24 cellular contexts compared by ENCODE assay signal in the genomic region with DNA sequence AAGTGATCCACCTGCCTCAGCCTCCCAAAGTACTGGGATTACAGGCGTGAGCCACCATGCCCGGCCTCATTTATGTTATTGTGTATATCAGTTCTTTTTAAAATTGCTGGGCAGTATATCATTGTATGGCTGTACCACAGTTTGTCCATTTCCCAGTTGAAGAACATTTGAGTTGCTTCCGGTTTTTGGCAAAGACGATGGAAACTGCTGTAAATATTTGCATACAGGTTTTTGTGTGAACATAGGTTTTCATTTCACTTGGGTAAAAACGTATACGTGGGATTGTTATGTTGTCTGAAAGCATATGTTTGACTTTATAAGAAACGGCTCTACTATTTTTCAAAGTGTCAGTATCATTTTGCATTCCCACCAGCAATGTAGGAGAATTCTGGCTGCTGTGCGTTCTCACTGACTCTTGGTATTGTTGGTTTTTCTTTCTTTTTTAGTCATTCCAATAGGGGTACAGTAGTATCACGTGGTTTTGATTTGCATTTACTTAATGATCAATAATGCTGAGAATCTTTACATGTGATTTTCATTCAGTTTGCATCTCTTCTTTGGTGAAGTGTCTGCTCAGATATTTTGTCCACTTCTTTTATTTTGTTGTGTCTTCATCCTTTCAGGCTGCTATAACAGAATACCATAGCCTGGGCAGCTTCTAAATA.
A peak's percentile ranks its signal among the peaks of the same experiment; 100 is the strongest.
DNase-seq lines count a peak whose midpoint lies in the region; ATAC-seq, FAIRE-seq and TF ChIP-seq lines count a peak whose summit lies in the region.
"Had no signal": no experiment of that assay in that cellular context is flagged by ENCODE, and none has a peak within 500 bp of the region (broad histone marks: within the 10 kb centered on the region; RNA-seq: fewer than 3 reads in every experiment).

No MANE protein-coding gene starts in this region.

- H3K79me2 ChIP-seq in HepG2 (ENCODE audit: insufficient read depth, low read length): no peaks in the 10 kb centered on the region
- H3K79me2 ChIP-seq in Karpas-422 (ENCODE audit: low read length): peaks cover 12% of the 10 kb centered on the region; the same call in 1 of the 2 replicates
- no peaks in the 10 kb centered on the region for H3K79me2 ChIP-seq in GM12878 (ENCODE audit: control insufficient read depth, insufficient read depth, low read length)

- SMC1A ChIA-PET in GM12878 (lab: Charles Lee; ENCODE audit: uncharacterized antibody, unreplicated experiment): no interaction called here

- H3K4me3 ChIP-seq in HepG2 (replicated peaks in 1 of 3; ENCODE audit: insufficient read depth in 1 of 3, low read depth in 2 of 3, low read length in 3 of 3) (no peak overlapping the region), right lobe of liver (no peak overlapping the region), Karpas-422 (ENCODE audit: low read length) (no peak overlapping the region), GM12878 (no peak overlapping the region)
- H3K4me3 ChIP-seq: BLaER1 had no signal

- H3K27ac ChIP-seq in HepG2 (ENCODE audit: extremely low read length, insufficient read depth, low read length): no peak overlapping the region
- H3K27ac ChIP-seq in right lobe of liver: no peak overlapping the region
- no peak overlapping the region for H3K27ac ChIP-seq in Karpas-422 (ENCODE audit: low read length)
- H3K27ac ChIP-seq in GM12878 (ENCODE audit: control insufficient read depth, insufficient read depth): no peak overlapping the region
- no peak overlapping the region for H3K27ac ChIP-seq in substantia nigra (ENCODE audit: low read depth, low read length, poor library complexity, severe bottlenecking)
- H3K27ac ChIP-seq: 22Rv1, BLaER1 had no signal

- BruUV-seq in HepG2 (replicated peaks; lab: Mats Ljungman, UMichigan): no TSS peak
- no TSS peak for BruUV-seq in GM12878 (replicated peaks; lab: Mats Ljungman, UMichigan)

- H3K27me3 ChIP-seq in HepG2 (ENCODE audit: control insufficient read depth in 1 of 2, insufficient read depth in 2 of 2, low read length in 2 of 2) (peaks cover 0 to 3% of the 10 kb centered on the region in 2 experiments; a peak in 1 of 5 replicates), right lobe of liver (no peaks in the 10 kb centered on the region), Karpas-422 (ENCODE audit: low read length) (no peaks in the 10 kb centered on the region), GM12878 (replicated peaks in 1 of 2; ENCODE audit: control insufficient read depth in 2 of 2, insufficient read depth in 2 of 2, low read length in 1 of 2) (no peaks in the 10 kb centered on the region)
- H3K27me3 ChIP-seq: BE2C, BLaER1 had no signal

- FAIRE-seq in HepG2 (lab: Jason Lieb, UNC) (no peak), GM12878 (lab: Jason Lieb, UNC) (no peak)
- FAIRE-seq: G401.6, GM12892, GM18507, GM19239 had no signal

- CTCF ChIA-PET in HepG2 (lab: Yijun Ruan, JAX; ENCODE audit: low intra/inter-chr PET ratio, low total read pairs) (no interaction called here), GM12878 (lab: Yijun Ruan, JAX) (no interaction called here)

- H2AFZ ChIP-seq in HepG2 (ENCODE audit: low read length) (no peak overlapping the region), Karpas-422 (ENCODE audit: low read length) (no peak overlapping the region), GM12878 (ENCODE audit: control insufficient read depth, low read depth, low read length) (no peak overlapping the region)

- H3K4me1 ChIP-seq in HepG2 (ENCODE audit: insufficient read depth, low read length): no peaks in the 10 kb centered on the region
- H3K4me1 ChIP-seq in right lobe of liver: no peaks in the 10 kb centered on the region
- H3K4me1 ChIP-seq in Karpas-422 (ENCODE audit: low read length): peaks cover 43% of the 10 kb centered on the region
- no peaks in the 10 kb centered on the region for H3K4me1 ChIP-seq in GM12878 (ENCODE audit: control insufficient read depth, insufficient read depth, low read length)
- H3K4me1 ChIP-seq: BE2C, BLaER1 had no signal

- no peak for DNase-seq in HepG2 (ENCODE audit: low spot score)
- no peak for DNase-seq in right lobe of liver
- DNase-seq in Karpas-422: peak; percentile 56
- no peak for DNase-seq in GM12878 (ENCODE audit: low read depth, low spot score)
- DNase-seq in substantia nigra (lab: John Stamatoyannopoulos, UW): no peak
- no peak for DNase-seq in DMS153 treated with DMSO at 0.1 percent for 48 hours (lab: John Stamatoyannopoulos, UW; ENCODE audit: unreplicated experiment)
- DNase-seq in activated CD8-positive, alpha-beta memory T cell treated with anti-CD3 and anti-CD28 coated beads, Interleukin-2, amount 50 U/mL, for 48 hours: no peak
- DNase-seq: ACHN; BE2C; C1 segment of cervical spinal cord; CD4-positive, alpha-beta memory T cell; CD4-positive, CD25-positive, alpha-beta regulatory T cell; CD8-positive, alpha-beta memory T cell; COR-L47; DMS 273 treated with DMSO at 0.1 percent for 48 hours; DMS153; DMS79 treated with DMSO at 0.1 percent for 48 hours; GF-D8 had no signal

- H3K9me3 ChIP-seq in HepG2 (ENCODE audit: low read length) (no peaks in the 10 kb centered on the region), right lobe of liver (no peaks in the 10 kb centered on the region), Karpas-422 (ENCODE audit: low read length) (peaks cover 6% of the 10 kb centered on the region; the same call in 1 of the 2 replicates), GM12878 (replicated peaks; ENCODE audit: control insufficient read depth, insufficient read depth, low read length) (no peaks in the 10 kb centered on the region)
- H3K9me3 ChIP-seq: BE2C had no signal

- TF ChIP-seq CTCF in HepG2 (CRISPR knock-in tag; IDR thresholded peaks at IDR 0.05) (no peak), right lobe of liver (IDR thresholded peaks at IDR 0.05) (no peak), GM12878 (IDR thresholded peaks at IDR 0.05 in 2 of 3, conservative IDR thresholded peaks at IDR 0.05 in 1 of 3; ENCODE audit: control insufficient read depth in 2 of 3, extremely low read depth in 1 of 3, insufficient read depth in 1 of 3, low read depth in 3 of 3, low read length in 3 of 3) (no peak)

- intact Hi-C loops in HepG2 (cut with micrococcal nuclease; ENCODE audit: unreplicated experiment): no loop called here
- intact Hi-C loops in right lobe of liver (cut with DNase I): no loop called here
- intact Hi-C loops in GM12878 (cut with micrococcal nuclease; ENCODE audit: unreplicated experiment): no loop called here

- no peak for TF ChIP-seq RAD21 in HepG2 (CRISPR knock-in tag; IDR thresholded peaks at IDR 0.05)
- TF ChIP-seq RAD21 in GM12878 (IDR thresholded peaks at IDR 0.05; ENCODE audit: insufficient read depth, low read depth, low read length): no peak

- WGBS in HepG2 (ENCODE audit: low lambda C conversion rate): 12% methylated on average over 9 of the region's 9 CpGs
- 67% methylated on average over 8 of the region's 9 CpGs for WGBS in right lobe of liver (ENCODE audit: insufficient coverage, low coverage, low lambda C conversion rate, missing lambda C conversion rate)
- WGBS in GM12878 (ENCODE audit: insufficient coverage, insufficient replicate concordance, low lambda C conversion rate, missing lambda C conversion rate): 26% methylated on average over 9 of the region's 9 CpGs

- no peak for TF ChIP-seq EP300 in HepG2 (IDR thresholded peaks at IDR 0.05; ENCODE audit: low read depth in 2 of 2, low read length in 2 of 2)
- TF ChIP-seq EP300 in HepG2 (CRISPR knock-in tag; IDR thresholded peaks at IDR 0.05; ENCODE audit: borderline replicate concordance): no peak
- no peak for TF ChIP-seq EP300 in GM12878 (IDR thresholded peaks at IDR 0.05; ENCODE audit: borderline replicate concordance in 1 of 2, control insufficient read depth in 1 of 2, low read depth in 2 of 2, low read length in 2 of 2)

- no peak overlapping the region for H3K9ac ChIP-seq in HepG2 (ENCODE audit: insufficient read depth, low read depth, low read length)
- H3K9ac ChIP-seq in Karpas-422 (ENCODE audit: low read length): no peak overlapping the region
- H3K9ac ChIP-seq in GM12878 (ENCODE audit: control insufficient read depth, insufficient read depth, low read length): no peak overlapping the region
- H3K9ac ChIP-seq: BLaER1 had no signal

- H4K20me1 ChIP-seq in HepG2 (ENCODE audit: insufficient read depth, low read length): no peaks in the 10 kb centered on the region
- no peaks in the 10 kb centered on the region for H4K20me1 ChIP-seq in Karpas-422 (ENCODE audit: insufficient read depth, low read depth, low read length)
- H4K20me1 ChIP-seq in GM12878 (ENCODE audit: control insufficient read depth, insufficient read depth): no peaks in the 10 kb centered on the region
- H4K20me1 ChIP-seq: BLaER1 had no signal

- no peaks in the 10 kb centered on the region for H3K9me2 ChIP-seq in Karpas-422 (replicated peaks; ENCODE audit: insufficient read depth, low read length)

- in situ Hi-C loops in HepG2 (cut with HindIII; ENCODE audit: extremely low pct_ligation_motif_present, low pct_unique_long_range_greater_than_20kb) (no loop called here), GM12878 (cut with MboI) (no loop called here)

- TF ChIP-seq POLR2A in HepG2 (IDR thresholded peaks at IDR 0.05; ENCODE audit: insufficient read depth in 1 of 2, low read depth in 2 of 2, low read length in 2 of 2) (no peak), right lobe of liver (IDR thresholded peaks at IDR 0.05) (no peak), GM12878 (IDR thresholded peaks at IDR 0.05; ENCODE audit: low read depth, low read length) (no peak)

- H3K36me3 ChIP-seq in HepG2 (replicated peaks in 1 of 2; ENCODE audit: control insufficient read depth in 1 of 2, insufficient read depth in 2 of 2, low read length in 2 of 2) (no peaks in the 10 kb centered on the region), right lobe of liver (no peaks in the 10 kb centered on the region), Karpas-422 (ENCODE audit: insufficient read depth, low read length) (peaks cover 5% of the 10 kb centered on the region; the same call in 1 of the 2 replicates), GM12878 (ENCODE audit: control insufficient read depth in 2 of 2, insufficient read depth in 2 of 2, low read length in 1 of 2) (no peaks in the 10 kb centered on the region)
- H3K36me3 ChIP-seq: BE2C, BLaER1 had no signal

- POLR2A ChIA-PET in HepG2 (lab: Yijun Ruan, JAX): no interaction called here
- POLR2A ChIA-PET in GM12878 (lab: Charles Lee): no interaction called here

- RAD21 ChIA-PET in GM12878 (lab: Charles Lee; ENCODE audit: unreplicated experiment): no interaction called here

- no peak overlapping the region for H3K4me2 ChIP-seq in HepG2 (ENCODE audit: low read depth, low read length)
- H3K4me2 ChIP-seq in Karpas-422 (ENCODE audit: low read depth, low read length, poor library complexity, severe bottlenecking): no peak overlapping the region
- H3K4me2 ChIP-seq in GM12878 (ENCODE audit: control insufficient read depth, insufficient read depth): no peak overlapping the region
- H3K4me2 ChIP-seq: BLaER1 had no signal

- no peak for ATAC-seq in HepG2
- ATAC-seq in right lobe of liver: no peak
- ATAC-seq in GM12878: peak; percentile 44
